In genomic region chr3:72446406-72447058, GRCh38 we compare ENCODE assay signal across 1 cellular context.
TF ChIP-seq lines count a peak whose summit lies in the region.

RYBP (minus strand) TSS chr3:72446621.

TF ChIP-seq in HepG2, 621 proteins besides CTCF, POLR2A, EP300 and RAD21 (continued from another document and continues in another):
- TF ChIP-seq ZNF687 (CRISPR knock-in tag; IDR thresholded peaks at IDR 0.05) (peak; percentile 60; the same call in 1 of the 2 replicates), AGO1 (IDR thresholded peaks at IDR 0.05; ENCODE audit: low read depth, low read length, poor library complexity, severe bottlenecking) (peak; percentile 83), ZBTB2 (CRISPR knock-in tag; IDR thresholded peaks at IDR 0.05; ENCODE audit: low read depth) (no peak), AKNA (CRISPR knock-in tag; IDR thresholded peaks at IDR 0.05; ENCODE audit: borderline replicate concordance) (no peak), ZNF883 (CRISPR knock-in tag; IDR thresholded peaks at IDR 0.05; ENCODE audit: not compliant biosample characterization) (no peak), NR0B2 (CRISPR knock-in tag; IDR thresholded peaks at IDR 0.05) (no peak), ZNF616 (CRISPR knock-in tag; IDR thresholded peaks at IDR 0.05; ENCODE audit: low read depth) (no peak), ZNF841 (CRISPR knock-in tag; IDR thresholded peaks at IDR 0.05; ENCODE audit: borderline replicate concordance) (no peak), ZNF781 (CRISPR knock-in tag; IDR thresholded peaks at IDR 0.05; ENCODE audit: borderline replicate concordance, not compliant biosample characterization) (no peak), ZNF691 (CRISPR knock-in tag; IDR thresholded peaks at IDR 0.05; ENCODE audit: borderline replicate concordance, low read depth) (0 out of 2 replicates have a peak, but pooled peaks have one; percentile 15), EZH2 (conservative IDR thresholded peaks at IDR 0.05; ENCODE audit: low read depth, low read length) (no peak), ZMAT3 (CRISPR knock-in tag; conservative IDR thresholded peaks at IDR 0.05) (no peak), REST (IDR thresholded peaks at IDR 0.05; ENCODE audit: borderline replicate concordance in 1 of 2, low read depth in 1 of 2, low read length in 2 of 2) (0 out of 4 replicates have a peak, but pooled peaks of 1 of the 2 experiments have one; percentile 15), MYC (CRISPR knock-in tag; IDR thresholded peaks at IDR 0.05; ENCODE audit: borderline replicate concordance) (peak; percentile 13; the same call in 1 of the 2 replicates), ATAD3A (CRISPR knock-in tag; IDR thresholded peaks at IDR 0.05) (no peak), ZNF749 (CRISPR knock-in tag; IDR thresholded peaks at IDR 0.05; ENCODE audit: borderline replicate concordance) (0 out of 2 replicates have a peak, but pooled peaks have one; percentile 11), ZNF788 (CRISPR knock-in tag; IDR thresholded peaks at IDR 0.05; ENCODE audit: borderline replicate concordance) (no peak), ZNF776 (CRISPR knock-in tag; IDR thresholded peaks at IDR 0.05) (no peak), PCBP1 (IDR thresholded peaks at IDR 0.05; ENCODE audit: borderline replicate concordance, low read depth, low read length) (no peak), PRPF4 (IDR thresholded peaks at IDR 0.05; ENCODE audit: low read depth, low read length, poor library complexity, severe bottlenecking) (no peak), FOXJ3 (CRISPR knock-in tag; IDR thresholded peaks at IDR 0.05; ENCODE audit: borderline replicate concordance) (no peak), ELF1 (CRISPR knock-in tag; IDR thresholded peaks at IDR 0.05) (no peak), ZNF576 (CRISPR knock-in tag; IDR thresholded peaks at IDR 0.05) (no peak), FUBP1 (CRISPR knock-in tag; IDR thresholded peaks at IDR 0.05; ENCODE audit: borderline replicate concordance) (no peak), JUNB (CRISPR knock-in tag; IDR thresholded peaks at IDR 0.05; ENCODE audit: borderline replicate concordance) (no peak), MYPOP (CRISPR knock-in tag; IDR thresholded peaks at IDR 0.05) (0 out of 2 replicates have a peak, but pooled peaks have one; percentile 16), RBFOX2 (IDR thresholded peaks at IDR 0.05; ENCODE audit: low read depth, low read length) (peak; percentile 61), ZNF432 (CRISPR knock-in tag; IDR thresholded peaks at IDR 0.05; ENCODE audit: borderline replicate concordance) (no peak), XRCC5 (optimal IDR thresholded peaks at IDR 0.05; ENCODE audit: low read length) (peak; percentile 37), GFI1 (CRISPR knock-in tag; IDR thresholded peaks at IDR 0.05; ENCODE audit: borderline replicate concordance) (0 out of 2 replicates have a peak, but pooled peaks have one; percentile 40), SSRP1 (CRISPR knock-in tag; IDR thresholded peaks at IDR 0.05) (no peak), SRSF1 (optimal IDR thresholded peaks at IDR 0.05; ENCODE audit: low read depth, low read length) (peak; percentile 29), SKI (IDR thresholded peaks at IDR 0.05; ENCODE audit: partially characterized antibody) (peak; percentile 44), ZNF879 (CRISPR knock-in tag; IDR thresholded peaks at IDR 0.05) (no peak), ZNF232 (CRISPR knock-in tag; IDR thresholded peaks at IDR 0.05; ENCODE audit: borderline replicate concordance) (no peak), ZNF33A (CRISPR knock-in tag; IDR thresholded peaks at IDR 0.05; ENCODE audit: borderline replicate concordance) (no peak), MXD4 (CRISPR knock-in tag; IDR thresholded peaks at IDR 0.05) (no peak), SIN3A (IDR thresholded peaks at IDR 0.05; ENCODE audit: borderline replicate concordance, low read depth, low read length) (0 out of 2 replicates have a peak, but pooled peaks have one; percentile 25), KLF15 (CRISPR knock-in tag; IDR thresholded peaks at IDR 0.05; ENCODE audit: borderline replicate concordance) (no peak), ZFX (CRISPR knock-in tag; IDR thresholded peaks at IDR 0.05; ENCODE audit: low read depth) (peak; percentile 55), DR1 (CRISPR knock-in tag; IDR thresholded peaks at IDR 0.05) (no peak), TBX3 (IDR thresholded peaks at IDR 0.05; ENCODE audit: borderline replicate concordance) (no peak)
